In genomic region chr1:170531758-170532657, GRCh38 we compare ENCODE assay signal across 1 cellular context.
TF ChIP-seq lines count a peak whose summit lies in the region.

Gene GORAB, plus strand, starts transcription at chr1:170532166. Its CDS starts 58 bp downstream, at chr1:170532224.

TF ChIP-seq in K562, 482 proteins besides CTCF, POLR2A, EP300 and RAD21 (continued from another document and continues in another):
- no peak for TF ChIP-seq ZNF407 (IDR thresholded peaks at IDR 0.05; ENCODE audit: low read depth)
- TF ChIP-seq TAL1 (IDR thresholded peaks at IDR 0.05) = peak; percentile 49; the same call in 1 of the 2 replicates
- no peak for TF ChIP-seq RAD51 (IDR thresholded peaks at IDR 0.05; ENCODE audit: borderline replicate concordance, low read depth)
- TF ChIP-seq HBP1 (CRISPR knock-in tag; IDR thresholded peaks at IDR 0.05) = no peak; the same call in 1 of the 2 replicates
- no peak for TF ChIP-seq ZNF778 (CRISPR knock-in tag; IDR thresholded peaks at IDR 0.05)
- TF ChIP-seq NR2C2 (CRISPR knock-in tag; IDR thresholded peaks at IDR 0.05) = no peak
- peak; percentile 65; the same call in 1 of the 2 replicates for TF ChIP-seq NR2C2 (tag; IDR thresholded peaks at IDR 0.05)
- TF ChIP-seq CTBP1 (IDR thresholded peaks at IDR 0.05; ENCODE audit: borderline replicate concordance) = peak; percentile 77
- peak; percentile 77 for TF ChIP-seq PHF20 (IDR thresholded peaks at IDR 0.05; ENCODE audit: partially characterized antibody)
- no peak for TF ChIP-seq SREBF2 (CRISPR knock-in tag; IDR thresholded peaks at IDR 0.05)
- peak; percentile 93 for TF ChIP-seq ZNF589 (CRISPR knock-in tag; IDR thresholded peaks at IDR 0.05; ENCODE audit: low read depth)
- no peak for TF ChIP-seq RBM22 (IDR thresholded peaks at IDR 0.05; ENCODE audit: low read depth, low read length, poor library complexity, severe bottlenecking)
- peak; percentile 11; the same call in 1 of the 2 replicates for TF ChIP-seq ZBTB7A (IDR thresholded peaks at IDR 0.05; ENCODE audit: borderline replicate concordance, control insufficient read depth, low read depth, low read length)
- TF ChIP-seq CHD7 (IDR thresholded peaks at IDR 0.05; ENCODE audit: low read depth, low read length) = no peak
- peak; percentile 87 for TF ChIP-seq E2F3 (CRISPR knock-in tag; IDR thresholded peaks at IDR 0.05)
- no peak for TF ChIP-seq ZNF695 (CRISPR knock-in tag; IDR thresholded peaks at IDR 0.05)
- no peak for TF ChIP-seq GATAD2B (IDR thresholded peaks at IDR 0.05; ENCODE audit: borderline replicate concordance)
- TF ChIP-seq ZC3H11A (IDR thresholded peaks at IDR 0.05; ENCODE audit: low read depth, low read length) = no peak
- TF ChIP-seq ZNF23 (CRISPR knock-in tag; IDR thresholded peaks at IDR 0.05) = no peak
- TF ChIP-seq FOXP4 (CRISPR knock-in tag; IDR thresholded peaks at IDR 0.05; ENCODE audit: borderline replicate concordance) = no peak
- no peak for TF ChIP-seq ZNF24 (IDR thresholded peaks at IDR 0.05)
- no peak for TF ChIP-seq ZBTB49 (CRISPR knock-in tag; IDR thresholded peaks at IDR 0.05; ENCODE audit: borderline replicate concordance)
- TF ChIP-seq MED1 (CRISPR knock-in tag; IDR thresholded peaks at IDR 0.05; ENCODE audit: borderline replicate concordance) = no peak
- TF ChIP-seq FOXK1 (CRISPR knock-in tag; IDR thresholded peaks at IDR 0.05; ENCODE audit: borderline replicate concordance) = no peak
- TF ChIP-seq FOS (IDR thresholded peaks at IDR 0.05; ENCODE audit: extremely low read depth, insufficient read length) = peak; percentile 30
- TF ChIP-seq MAFG (tag; conservative IDR thresholded peaks at IDR 0.05) = no peak
- no peak for TF ChIP-seq GTF2B (IDR thresholded peaks at IDR 0.05; ENCODE audit: extremely low read depth, insufficient read length)
- peak; percentile 56; the same call in 1 of the 2 replicates for TF ChIP-seq TRIM28 (IDR thresholded peaks at IDR 0.05)
- TF ChIP-seq NFYB (IDR thresholded peaks at IDR 0.05; ENCODE audit: extremely low read depth, insufficient read length) = peak; percentile 58
- no peak for TF ChIP-seq POLR3A (IDR thresholded peaks at IDR 0.05; ENCODE audit: borderline replicate concordance, extremely low read depth, insufficient read depth, insufficient read length)
